1 cellular context compared by ENCODE assay signal in genomic region chr13:37681295-37682032, GRCh38.
TF ChIP-seq lines count a peak whose summit lies in the region.

No MANE protein-coding gene starts in this region.

TF ChIP-seq in endothelial cell of umbilical vein, 7 proteins besides CTCF, POLR2A, EP300 and RAD21 (continued from another document):
- TF ChIP-seq POLR2AphosphoS5 (IDR thresholded peaks at IDR 0.05; ENCODE audit: insufficient read depth, low read depth, low read length) (peak; percentile 47), GATA2 (IDR thresholded peaks at IDR 0.05; ENCODE audit: insufficient read depth, insufficient read length, low read depth, low read length) (no peak), MAX (IDR thresholded peaks at IDR 0.05; ENCODE audit: insufficient read depth, insufficient read length) (no peak), MYC (IDR thresholded peaks at IDR 0.05; ENCODE audit: low read depth, low read length) (no peak)
